8 cellular contexts compared by ENCODE assay signal in the genomic region with DNA sequence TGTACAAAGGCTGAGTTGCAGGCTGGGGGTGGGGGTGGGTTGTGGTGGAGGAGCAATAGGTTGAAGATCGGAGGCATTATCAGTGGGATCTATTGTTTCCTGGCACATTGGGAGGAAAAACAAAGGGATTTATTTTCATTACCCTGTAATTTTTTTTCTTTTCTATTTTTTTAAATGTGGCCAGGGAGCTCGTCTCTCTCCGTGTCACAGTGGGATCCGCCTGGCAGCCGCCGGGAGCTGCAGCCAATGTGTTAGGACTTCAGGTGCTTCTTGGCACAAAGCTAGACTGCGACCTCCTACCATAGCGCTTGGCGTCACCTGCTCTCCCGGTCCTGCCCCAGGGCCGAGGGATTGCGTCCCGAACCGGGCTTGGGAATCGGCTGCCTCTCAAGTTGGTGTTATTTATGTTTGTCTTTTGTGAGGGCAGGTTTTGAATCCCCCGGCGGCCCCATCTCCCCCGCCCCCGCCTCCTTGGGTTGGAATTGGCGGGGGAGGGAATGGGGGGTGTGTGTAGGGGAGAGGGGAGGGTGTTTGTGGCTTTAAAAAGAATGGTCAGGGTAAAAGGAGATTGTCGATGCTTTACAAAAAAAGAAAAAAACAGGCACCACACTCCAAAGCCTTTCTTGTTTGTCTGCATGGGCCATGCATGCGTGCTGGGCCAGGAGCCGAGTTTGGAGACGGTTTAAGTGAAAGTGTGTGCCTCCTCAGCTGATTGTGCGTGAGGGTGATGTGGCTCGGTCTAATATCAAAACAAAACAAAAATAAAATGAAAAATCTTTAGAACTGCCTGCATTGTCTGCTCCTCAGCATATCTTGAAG. TPM values are rescaled to one million over a fixed set of nuclear protein-coding genes. Genes with fewer than 3 reads are reported as not detected.
DNase-seq lines count a peak whose midpoint lies in the region; ATAC-seq and TF ChIP-seq lines count a peak whose summit lies in the region.

No MANE protein-coding gene starts in this region.

- TF ChIP-seq CTCF in A673 (conservative IDR thresholded peaks at IDR 0.05; ENCODE audit: low read depth, low read length) (no peak), Panc1 (IDR thresholded peaks at IDR 0.05) (no peak), fibroblast of mammary gland (conservative IDR thresholded peaks at IDR 0.05; ENCODE audit: control insufficient read depth, insufficient read depth, low read depth, low read length) (no peak)

- in situ Hi-C loops in HAP-1 (cut with MboI; ENCODE audit: low sequenced_read_pairs) (no loop called here), Panc1 (cut with HindIII; ENCODE audit: low pct_unique_long_range_greater_than_20kb, low sequenced_read_pairs) (no loop called here)

- peak overlapping the region; percentile 66 for H3K4me3 ChIP-seq in A673 (ENCODE audit: low read depth, low read length, poor library complexity, severe bottlenecking)
- peak overlapping the region; percentile 43 for H3K4me3 ChIP-seq in HAP-1
- H3K4me3 ChIP-seq in Panc1 (ENCODE audit: low read depth in 2 of 2, low read length in 2 of 2), result peak overlapping the region; percentile 43 to 56
- H3K4me3 ChIP-seq in fibroblast of mammary gland (ENCODE audit: control insufficient read depth, low read depth, low read length), result peak overlapping the region; percentile 48
- H3K4me3 ChIP-seq in muscle layer of colon (ENCODE audit: low read depth in 1 of 2, low read length in 2 of 2), result peak overlapping the region; percentile 69 to 83
- peak overlapping the region; percentile 84 to 90 for H3K4me3 ChIP-seq in aorta (ENCODE audit: low read length in 2 of 2)

- DNase-seq in A673 (ENCODE audit: low spot score) (peak; percentile 54), HAP-1 (ENCODE audit: low spot score in 2 of 2) (peak; percentile 86 to 88), Panc1 (ENCODE audit: low read depth, low spot score) (no peak), fibroblast of mammary gland (ENCODE audit: low read depth) (peak; percentile 7), aorta (peak; percentile 41 to 76), activated gamma-delta T cell (lab: John Stamatoyannopoulos, UW) (no peak)

- no peaks in the 10 kb centered on the region for H3K36me3 ChIP-seq in A673 (ENCODE audit: insufficient read depth, low read length, poor library complexity, severe bottlenecking)
- H3K36me3 ChIP-seq in HAP-1 (replicated peaks), result no peaks in the 10 kb centered on the region
- H3K36me3 ChIP-seq in Panc1 (ENCODE audit: control insufficient read depth, insufficient read depth, low read length), result no peaks in the 10 kb centered on the region
- H3K36me3 ChIP-seq in muscle layer of colon (ENCODE audit: insufficient read depth, low read length), result no peaks in the 10 kb centered on the region
- H3K36me3 ChIP-seq in aorta (ENCODE audit: control insufficient read depth in 1 of 2, insufficient read depth in 2 of 2, low read length in 1 of 2), result no peaks in the 10 kb centered on the region

- H3K4me1 ChIP-seq in A673 (ENCODE audit: insufficient read depth, low read length, poor library complexity, severe bottlenecking) (peaks cover 16% of the 10 kb centered on the region), HAP-1 (peaks cover 51% of the 10 kb centered on the region), Panc1 (ENCODE audit: control insufficient read depth, insufficient read depth, low read length) (peaks cover 4% of the 10 kb centered on the region), muscle layer of colon (ENCODE audit: insufficient read depth, low read length) (peaks cover 19% of the 10 kb centered on the region), aorta (ENCODE audit: control insufficient read depth in 1 of 2, insufficient read depth in 2 of 2, low read length in 2 of 2) (peaks cover 0 to 6% of the 10 kb centered on the region in 2 donors)

- POLR2A ChIA-PET in A673 (lab: Charles Lee; ENCODE audit: low non-redundant PET) (no interaction called here), Panc1 (lab: Charles Lee) (no interaction called here)

- WGBS in aorta, 2 donors, result 0 to 1% methylated on average over 26 of the region's 26 CpGs

- no peaks in the 10 kb centered on the region for H3K9me3 ChIP-seq in A673 (ENCODE audit: low read depth, low read length, poor library complexity, severe bottlenecking)
- no peaks in the 10 kb centered on the region for H3K9me3 ChIP-seq in HAP-1
- H3K9me3 ChIP-seq in Panc1 (ENCODE audit: control insufficient read depth, insufficient read depth, low read depth, low read length), result no peaks in the 10 kb centered on the region
- H3K9me3 ChIP-seq in muscle layer of colon (ENCODE audit: low read length), result no peaks in the 10 kb centered on the region
- H3K9me3 ChIP-seq in aorta (ENCODE audit: control insufficient read depth, low read length), result no peaks in the 10 kb centered on the region

- CTCF ChIA-PET in A673 (lab: Charles Lee), result no interaction called here
- CTCF ChIA-PET in Panc1 (lab: Charles Lee), result interaction anchor here (0.6 kb wide), 1 partner anchor 403 kb away, joined by 4 read pairs; no protein-coding TSS in a partner anchor

- ATAC-seq in Panc1 (peak; percentile 76), aorta (ENCODE audit: low FRiP score) (peak; percentile 49), GM18502 (IDR thresholded peaks at IDR 0.05; ENCODE audit: poor library complexity, unreplicated experiment) (no peak)

- BruUV-seq in A673 (replicated peaks; lab: Mats Ljungman, UMichigan) (no TSS peak), Panc1 (replicated peaks; lab: Mats Ljungman, UMichigan) (no TSS peak)

- H3K27me3 ChIP-seq in A673 (replicated peaks; ENCODE audit: insufficient read depth, low read depth, low read length, poor library complexity) (no peaks in the 10 kb centered on the region), HAP-1 (ENCODE audit: low read depth) (no peaks in the 10 kb centered on the region), Panc1 (ENCODE audit: control insufficient read depth, insufficient read depth, low read length) (peaks cover 4% of the 10 kb centered on the region), muscle layer of colon (ENCODE audit: control insufficient read depth in 1 of 2, insufficient read depth in 2 of 2, low read length in 2 of 2) (no peaks in the 10 kb centered on the region), aorta (ENCODE audit: control insufficient read depth in 1 of 2, insufficient read depth in 2 of 2, low read length in 1 of 2) (no peaks in the 10 kb centered on the region)

- H3K27ac ChIP-seq in A673 (ENCODE audit: low read depth, low read length, poor library complexity, severe bottlenecking), result peak overlapping the region; percentile 75
- H3K27ac ChIP-seq in Panc1 (ENCODE audit: low read length), result no peak overlapping the region
- H3K27ac ChIP-seq in muscle layer of colon (ENCODE audit: low read depth, low read length), result peak overlapping the region; percentile 82
- no peak overlapping the region for H3K27ac ChIP-seq in aorta (ENCODE audit: low read depth in 1 of 2, low read length in 2 of 2)

- intact Hi-C loops in A673 (cut with micrococcal nuclease; ENCODE audit: unreplicated experiment) (loop anchor here (2.0 to 10.0 kb wide), 2 partner anchors 252 to 464 kb away; a partner anchor contains a TSS), Panc1 (cut with micrococcal nuclease; ENCODE audit: unreplicated experiment) (no loop called here), aorta (cut with DNase I) (loop anchor here in 1 of 2 donors (5.0 kb wide), 1 partner anchor 64 kb away; no protein-coding TSS in a partner anchor)

- peak overlapping the region; percentile 56 for H3K9ac ChIP-seq in muscle layer of colon (ENCODE audit: low read length)

RNA-seq across cellular contexts. Expression of a gene that starts 1.0 kb away (rescaled TPM):
- total RNA-seq in A673 (2021), result 13.3 and 15.6 TPM in 2 replicates
- 5.0 TPM for total RNA-seq in Panc1 (2021; ENCODE audit: unreplicated experiment)
- polyA plus RNA-seq in Panc1 (2012; ENCODE audit: insufficient read length), result 1.1 TPM
- 10 to 100 TPM in 1 of 2 donors, 1 to 10 TPM in 1; 7.4 to 12.0 TPM for total RNA-seq in aorta
- 1 to 10 TPM; 1.2 to 1.6 TPM for polyA plus RNA-seq in aorta

Comparison
In these comparisons a context has a peak if more than half of its experiments do, and no peak if none do; other contexts are left out.
1. DNase-seq: peak in A673 (single experiment), HAP-1 (2 of 2), fibroblast of mammary gland (single experiment) and aorta (2 of 2); none in Panc1 (single experiment) and activated gamma-delta T cell (single experiment).
2. H3K27ac ChIP-seq: peak in A673 (single experiment) and muscle layer of colon (single experiment); none in Panc1 (single experiment) and aorta (0 of 2).
3. Peak in every context shown above with its lines, with median percentiles within 50 percentile points of each other: H3K4me3 ChIP-seq.